16 cellular contexts compared by ENCODE assay signal in the genomic region with DNA sequence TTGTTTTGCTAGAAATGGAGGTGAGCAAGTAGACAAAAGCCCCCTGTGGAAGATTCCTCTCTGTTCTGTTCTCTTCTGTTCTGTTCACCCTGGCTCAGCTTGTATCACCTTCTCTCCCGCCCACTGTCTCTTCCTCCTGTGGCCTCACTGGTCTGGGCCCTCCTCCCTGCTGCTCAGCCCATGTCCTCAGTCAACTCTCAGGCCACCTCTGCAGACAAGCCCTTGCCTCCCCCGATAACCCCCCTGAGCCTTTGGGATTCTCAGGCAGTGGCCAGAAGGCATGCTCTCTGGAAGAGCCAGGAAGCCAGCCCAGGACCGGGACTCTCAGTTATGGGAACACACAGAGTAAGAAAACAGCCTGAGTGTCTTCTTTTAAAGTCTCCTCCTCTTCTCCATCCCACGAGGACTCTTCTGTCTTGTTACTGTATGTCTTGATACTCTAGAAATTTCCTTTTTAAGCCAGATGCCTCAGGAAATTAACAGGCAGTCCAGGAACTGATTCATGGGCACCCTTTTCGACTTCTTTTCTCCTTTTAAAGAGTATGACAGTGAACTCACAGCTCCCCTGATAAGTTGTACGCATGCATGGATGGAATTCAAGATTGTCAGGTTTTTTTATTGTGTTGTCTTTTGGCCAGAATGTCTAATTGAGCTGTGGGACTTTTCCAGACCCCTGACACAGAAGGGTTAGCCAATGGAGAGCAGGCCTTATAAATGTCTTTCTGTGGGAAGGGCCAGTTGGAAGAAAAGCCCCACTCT. TPM values are rescaled to one million over a fixed set of nuclear protein-coding genes. Genes with fewer than 3 reads are reported as not detected.
DNase-seq lines count a peak whose midpoint lies in the region; ATAC-seq and TF ChIP-seq lines count a peak whose summit lies in the region.
"Had no signal": no experiment of that assay in that cellular context is flagged by ENCODE, and none has a peak within 500 bp of the region (broad histone marks: within the 10 kb centered on the region; RNA-seq: fewer than 3 reads in every experiment).

No MANE protein-coding gene starts in this region.

- H3K27me3 Mint-ChIP-seq in activated naive CD4-positive, alpha-beta T cell treated with anti-CD3 and anti-CD28 coated beads for 36 hours (ENCODE audit: low read depth): no peaks in the 10 kb centered on the region
- H3K27me3 Mint-ChIP-seq in activated naive CD8-positive, alpha-beta T cell treated with anti-CD3 and anti-CD28 coated beads, Interleukin-2, amount 50 U/mL, for 24 hours: no peaks in the 10 kb centered on the region
- H3K27me3 Mint-ChIP-seq in memory B cell: peaks cover 11% of the 10 kb centered on the region
- no peaks in the 10 kb centered on the region for H3K27me3 Mint-ChIP-seq in activated CD4-positive, alpha-beta T cell treated with anti-CD3 and anti-CD28 coated beads for 36 hours

- intact Hi-C loops in activated naive CD4-positive, alpha-beta T cell treated with anti-CD3 and anti-CD28 coated beads for 36 hours (cut with micrococcal nuclease): loop anchor here (5.0 kb wide), 1 partner anchor 211 kb away; no protein-coding TSS in a partner anchor
- intact Hi-C loops in activated CD4-positive, alpha-beta T cell treated with anti-CD3 and anti-CD28 coated beads for 36 hours (cut with DNase I, micrococcal nuclease): no loop called here

- H3K4me1 Mint-ChIP-seq in activated naive CD4-positive, alpha-beta T cell treated with anti-CD3 and anti-CD28 coated beads for 36 hours (ENCODE audit: low read depth): peaks cover 26% of the 10 kb centered on the region
- H3K4me1 Mint-ChIP-seq in activated naive CD8-positive, alpha-beta T cell treated with anti-CD3 and anti-CD28 coated beads, Interleukin-2, amount 50 U/mL, for 24 hours: peaks cover 15% of the 10 kb centered on the region
- H3K4me1 Mint-ChIP-seq in memory B cell: no peaks in the 10 kb centered on the region
- H3K4me1 Mint-ChIP-seq in activated CD4-positive, alpha-beta T cell treated with anti-CD3 and anti-CD28 coated beads for 36 hours: peaks cover 15% of the 10 kb centered on the region

- H3K27ac ChIP-seq in upper lobe of left lung: peak overlapping the region in 3 of 4 donors; percentile 8 to 79 (median 52)
- H3K27ac ChIP-seq: RWPE1 had no signal

- H3K4me3 Mint-ChIP-seq in activated naive CD4-positive, alpha-beta T cell treated with anti-CD3 and anti-CD28 coated beads for 36 hours: no peak overlapping the region
- no peak overlapping the region for H3K4me3 Mint-ChIP-seq in activated naive CD8-positive, alpha-beta T cell treated with anti-CD3 and anti-CD28 coated beads, Interleukin-2, amount 50 U/mL, for 24 hours
- H3K4me3 Mint-ChIP-seq in memory B cell: no peak overlapping the region
- H3K4me3 Mint-ChIP-seq in activated CD4-positive, alpha-beta T cell treated with anti-CD3 and anti-CD28 coated beads for 36 hours: no peak overlapping the region
- H3K4me3 Mint-ChIP-seq: H9 had no signal

- WGBS in upper lobe of left lung, 2 donors: 61 to 65% methylated on average over 6 of the region's 6 CpGs

- TF ChIP-seq CTCF in upper lobe of left lung (IDR thresholded peaks at IDR 0.05): no peak

- no peak for DNase-seq in activated naive CD4-positive, alpha-beta T cell treated with anti-CD3 and anti-CD28 coated beads, Interleukin-2, amount 50 U/mL, for 72 hours (ENCODE audit: low spot score in 2 of 2)
- no peak for DNase-seq in activated naive CD4-positive, alpha-beta T cell treated with anti-CD3 and anti-CD28 coated beads for 36 hours
- DNase-seq in activated naive CD8-positive, alpha-beta T cell treated with anti-CD3 and anti-CD28 coated beads, Interleukin-2, amount 50 U/mL, for 24 hours: no peak
- DNase-seq in memory B cell (ENCODE audit: low spot score in 2 of 2): no peak
- DNase-seq in upper lobe of left lung: no peak
- no peak for DNase-seq in NCI-H1417 (lab: John Stamatoyannopoulos, UW)
- no peak for DNase-seq in activated CD4-positive, alpha-beta T cell treated with anti-CD3 and anti-CD28 coated beads for 36 hours
- DNase-seq: activated CD8-positive, alpha-beta memory T cell treated with anti-CD3 and anti-CD28 coated beads for 24 hours; activated naive CD4-positive, alpha-beta T cell treated with Interleukin-2 at 50 U/mL for 16 hours; COR-L47; H9; NCI-H2029; NCI-H69 had no signal

- no peak for ATAC-seq in activated naive CD4-positive, alpha-beta T cell treated with anti-CD3 and anti-CD28 coated beads, Interleukin-2, amount 50 U/mL, for 72 hours
- peak; percentile 40 for ATAC-seq in activated naive CD8-positive, alpha-beta T cell treated with anti-CD3 and anti-CD28 coated beads, Interleukin-2, amount 50 U/mL, for 24 hours
- no peak for ATAC-seq in memory B cell (ENCODE audit: low read depth)
- ATAC-seq in upper lobe of left lung (ENCODE audit: low FRiP score in 2 of 2): no peak
- no peak for ATAC-seq in GM21619 (IDR thresholded peaks at IDR 0.05; ENCODE audit: unreplicated experiment)
- no peak for ATAC-seq in activated CD4-positive, alpha-beta T cell treated with anti-CD3 and anti-CD28 coated beads for 36 hours

- no peaks in the 10 kb centered on the region for H3K27me3 ChIP-seq in upper lobe of left lung

- H3K36me3 ChIP-seq in upper lobe of left lung: no peaks in the 10 kb centered on the region

- no peak overlapping the region for H3K4me3 ChIP-seq in upper lobe of left lung
- H3K4me3 ChIP-seq: skin epidermis had no signal

- TF ChIP-seq POLR2A in upper lobe of left lung (IDR thresholded peaks at IDR 0.05): no peak

- CTCF ChIA-PET in activated naive CD4-positive, alpha-beta T cell treated with anti-CD3 and anti-CD28 coated beads for 36 hours (lab: Charles Lee): interaction anchor here (1.1 kb wide), 1 partner anchor 19 kb away, joined by 6 read pairs; no protein-coding TSS in a partner anchor
- CTCF ChIA-PET in activated CD4-positive, alpha-beta T cell treated with anti-CD3 and anti-CD28 coated beads for 36 hours (lab: Charles Lee): interaction anchor here (0.6 to 1.3 kb wide), 5 partner anchors 15 to 69 kb away, joined by 3 to 4 read pairs (median 3); no protein-coding TSS in a partner anchor

- H3K36me3 Mint-ChIP-seq in activated naive CD4-positive, alpha-beta T cell treated with anti-CD3 and anti-CD28 coated beads, Interleukin-2, amount 50 U/mL, for 72 hours: peaks cover 30 to 35% of the 10 kb centered on the region in 2 donors
- peaks cover 21% of the 10 kb centered on the region for H3K36me3 Mint-ChIP-seq in activated naive CD4-positive, alpha-beta T cell treated with anti-CD3 and anti-CD28 coated beads for 36 hours (ENCODE audit: low read depth)
- peaks cover 13% of the 10 kb centered on the region for H3K36me3 Mint-ChIP-seq in activated naive CD8-positive, alpha-beta T cell treated with anti-CD3 and anti-CD28 coated beads, Interleukin-2, amount 50 U/mL, for 24 hours (ENCODE audit: low read depth)
- no peaks in the 10 kb centered on the region for H3K36me3 Mint-ChIP-seq in memory B cell
- peaks cover 18% of the 10 kb centered on the region for H3K36me3 Mint-ChIP-seq in activated CD4-positive, alpha-beta T cell treated with anti-CD3 and anti-CD28 coated beads for 36 hours (ENCODE audit: low read depth)

- peak overlapping the region; percentile 73 to 78 for H3K27ac Mint-ChIP-seq in activated naive CD4-positive, alpha-beta T cell treated with anti-CD3 and anti-CD28 coated beads, Interleukin-2, amount 50 U/mL, for 72 hours
- H3K27ac Mint-ChIP-seq in activated naive CD4-positive, alpha-beta T cell treated with anti-CD3 and anti-CD28 coated beads for 36 hours: no peak overlapping the region
- H3K27ac Mint-ChIP-seq in activated naive CD8-positive, alpha-beta T cell treated with anti-CD3 and anti-CD28 coated beads, Interleukin-2, amount 50 U/mL, for 24 hours: peak overlapping the region; percentile 10
- peak overlapping the region; percentile 22 for H3K27ac Mint-ChIP-seq in memory B cell
- no peak overlapping the region for H3K27ac Mint-ChIP-seq in activated CD4-positive, alpha-beta T cell treated with anti-CD3 and anti-CD28 coated beads for 36 hours
- H3K27ac Mint-ChIP-seq: H9 had no signal

- POLR2A ChIA-PET in activated CD4-positive, alpha-beta T cell treated with anti-CD3 and anti-CD28 coated beads for 36 hours (lab: Charles Lee): no interaction called here

- no peaks in the 10 kb centered on the region for H3K9me3 ChIP-seq in upper lobe of left lung

- TF ChIP-seq EP300 in upper lobe of left lung (IDR thresholded peaks at IDR 0.05): no peak

- H3K4me1 ChIP-seq in upper lobe of left lung: peaks cover 0 to 50% (median 14%) of the 10 kb centered on the region in 4 donors

- peaks cover 6 to 12% of the 10 kb centered on the region in 2 donors for H3K9me3 Mint-ChIP-seq in activated naive CD4-positive, alpha-beta T cell treated with anti-CD3 and anti-CD28 coated beads, Interleukin-2, amount 50 U/mL, for 72 hours
- H3K9me3 Mint-ChIP-seq in activated naive CD4-positive, alpha-beta T cell treated with anti-CD3 and anti-CD28 coated beads for 36 hours: peaks cover 8% of the 10 kb centered on the region
- no peaks in the 10 kb centered on the region for H3K9me3 Mint-ChIP-seq in activated naive CD8-positive, alpha-beta T cell treated with anti-CD3 and anti-CD28 coated beads, Interleukin-2, amount 50 U/mL, for 24 hours
- H3K9me3 Mint-ChIP-seq in memory B cell: no peaks in the 10 kb centered on the region
- no peaks in the 10 kb centered on the region for H3K9me3 Mint-ChIP-seq in activated CD4-positive, alpha-beta T cell treated with anti-CD3 and anti-CD28 coated beads for 36 hours (ENCODE audit: low read depth)

RNA-seq across cellular contexts. Expression of gene SHISA2, which starts 33.7 kb away (rescaled TPM):
- total RNA-seq in activated naive CD4-positive, alpha-beta T cell treated with anti-CD3 and anti-CD28 coated beads, Interleukin-2, amount 50 U/mL, for 72 hours: under 1 TPM; 0.16 to 0.58 TPM
- under 1 TPM; 0.52 to 0.69 TPM for total RNA-seq in activated naive CD4-positive, alpha-beta T cell treated with anti-CD3 and anti-CD28 coated beads for 36 hours
- 10 to 100 TPM in 4 of 6 donors, 1 to 10 TPM in 2; 7.3 to 19.9 (median 13.4) TPM for total RNA-seq in upper lobe of left lung
- under 1 TPM in 1 of 2 experiments, not detected in 1; 0.07 TPM for total RNA-seq in activated CD4-positive, alpha-beta T cell treated with anti-CD3 and anti-CD28 coated beads for 36 hours

Comparison
In these comparisons a context has a peak if more than half of its experiments do, and no peak if none do; other contexts are left out.
1. H3K27ac Mint-ChIP-seq: peak in activated naive CD4-positive, alpha-beta T cell treated with anti-CD3 and anti-CD28 coated beads, Interleukin-2, amount 50 U/mL, for 72 hours (2 of 2), activated naive CD8-positive, alpha-beta T cell treated with anti-CD3 and anti-CD28 coated beads, Interleukin-2, amount 50 U/mL, for 24 hours (single experiment) and memory B cell (single experiment); none in activated naive CD4-positive, alpha-beta T cell treated with anti-CD3 and anti-CD28 coated beads for 36 hours (single experiment) and activated CD4-positive, alpha-beta T cell treated with anti-CD3 and anti-CD28 coated beads for 36 hours (single experiment).
2. RNA of gene SHISA2, which starts 33.7 kb away (total RNA-seq): 7.3 to 19.9 TPM in upper lobe of left lung; 0.52 to 0.69 TPM in activated naive CD4-positive, alpha-beta T cell treated with anti-CD3 and anti-CD28 coated beads for 36 hours, 0.16 to 0.58 TPM in activated naive CD4-positive, alpha-beta T cell treated with anti-CD3 and anti-CD28 coated beads, Interleukin-2, amount 50 U/mL, for 72 hours and 0.07 TPM in activated CD4-positive, alpha-beta T cell treated with anti-CD3 and anti-CD28 coated beads for 36 hours; every median in the first group is over 4 times any median in the second.